Comparison of ENCODE assay signal across 1 cellular context in the genomic region with DNA sequence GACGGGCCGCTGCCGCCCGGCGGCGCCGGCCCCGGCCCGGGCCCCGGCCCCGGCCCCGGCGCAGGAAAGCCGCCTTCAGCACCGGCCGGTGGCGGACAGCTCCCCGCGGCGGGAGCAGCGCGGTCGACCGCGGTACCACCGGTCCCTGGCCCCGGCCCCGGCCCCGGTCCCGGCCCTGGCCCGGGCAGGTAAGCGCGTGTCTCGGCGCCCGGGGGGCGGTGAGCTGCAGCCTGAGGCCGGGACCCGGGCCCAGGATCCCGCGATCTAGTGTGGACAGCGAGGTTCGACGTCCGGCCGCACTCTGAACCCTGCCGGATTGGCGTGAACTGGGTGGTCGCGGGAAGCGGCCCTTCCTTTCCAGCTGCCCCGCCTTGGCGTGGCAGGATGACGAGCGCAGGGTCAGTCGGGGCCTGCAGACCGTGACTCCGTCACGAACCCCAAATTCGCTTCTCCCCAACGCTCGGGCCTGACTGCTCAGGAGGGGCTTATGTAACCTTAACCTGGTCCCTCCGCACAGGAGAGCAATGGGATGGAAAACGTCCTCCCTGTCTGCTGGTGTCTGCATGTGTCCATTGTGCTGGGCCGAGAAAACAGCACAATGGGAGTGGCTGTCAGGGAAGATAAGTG.
A peak's percentile ranks its signal among the peaks of the same experiment; 100 is the strongest.
TF ChIP-seq lines count a peak whose summit lies in the region.

No MANE protein-coding gene starts in this region.

TF ChIP-seq in HepG2, 621 proteins besides CTCF, POLR2A, EP300 and RAD21 (continued from another document and continues in another):
- TF ChIP-seq ZNF724P (CRISPR knock-in tag; IDR thresholded peaks at IDR 0.05; ENCODE audit: borderline replicate concordance) (no peak; the same call in 1 of the 2 replicates), ZNF710 (CRISPR knock-in tag; IDR thresholded peaks at IDR 0.05; ENCODE audit: borderline replicate concordance) (0 out of 2 replicates have a peak, but pooled peaks have one; percentile 8), MYNN (CRISPR knock-in tag; IDR thresholded peaks at IDR 0.05; ENCODE audit: low read depth) (no peak), ZBED4 (CRISPR knock-in tag; IDR thresholded peaks at IDR 0.05; ENCODE audit: borderline replicate concordance) (peak; percentile 46; the same call in 1 of the 2 replicates), ZNF407 (CRISPR knock-in tag; IDR thresholded peaks at IDR 0.05; ENCODE audit: not compliant biosample characterization) (no peak), TSC22D2 (CRISPR knock-in tag; IDR thresholded peaks at IDR 0.05; ENCODE audit: borderline replicate concordance) (no peak; the same call in 1 of the 2 replicates), ZNF136 (CRISPR knock-in tag; IDR thresholded peaks at IDR 0.05; ENCODE audit: low read depth) (no peak), SMARCC2 (IDR thresholded peaks at IDR 0.05) (no peak), ZBTB34 (CRISPR knock-in tag; IDR thresholded peaks at IDR 0.05) (no peak), ZBTB4 (CRISPR knock-in tag; IDR thresholded peaks at IDR 0.05; ENCODE audit: borderline replicate concordance) (no peak), ZNF607 (CRISPR knock-in tag; IDR thresholded peaks at IDR 0.05; ENCODE audit: borderline replicate concordance) (no peak; the same call in none of the 2 replicates), ZNF326 (CRISPR knock-in tag; IDR thresholded peaks at IDR 0.05; ENCODE audit: borderline replicate concordance) (no peak), ZBTB21 (CRISPR knock-in tag; IDR thresholded peaks at IDR 0.05) (no peak), GLI4 (CRISPR knock-in tag; IDR thresholded peaks at IDR 0.05; ENCODE audit: borderline replicate concordance) (0 out of 2 replicates have a peak, but pooled peaks have one; percentile 46), ZBTB38 (CRISPR knock-in tag; IDR thresholded peaks at IDR 0.05) (no peak; the same call in 1 of the 2 replicates)
- TF ChIP-seq, protein P1, sequence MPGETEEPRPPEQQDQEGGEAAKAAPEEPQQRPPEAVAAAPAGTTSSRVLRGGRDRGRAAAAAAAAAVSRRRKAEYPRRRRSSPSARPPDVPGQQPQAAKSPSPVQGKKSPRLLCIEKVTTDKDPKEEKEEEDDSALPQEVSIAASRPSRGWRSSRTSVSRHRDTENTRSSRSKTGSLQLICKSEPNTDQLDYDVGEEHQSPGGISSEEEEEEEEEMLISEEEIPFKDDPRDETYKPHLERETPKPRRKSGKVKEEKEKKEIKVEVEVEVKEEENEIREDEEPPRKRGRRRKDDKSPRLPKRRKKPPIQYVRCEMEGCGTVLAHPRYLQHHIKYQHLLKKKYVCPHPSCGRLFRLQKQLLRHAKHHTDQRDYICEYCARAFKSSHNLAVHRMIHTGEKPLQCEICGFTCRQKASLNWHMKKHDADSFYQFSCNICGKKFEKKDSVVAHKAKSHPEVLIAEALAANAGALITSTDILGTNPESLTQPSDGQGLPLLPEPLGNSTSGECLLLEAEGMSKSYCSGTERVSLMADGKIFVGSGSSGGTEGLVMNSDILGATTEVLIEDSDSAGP (CRISPR knock-in tag; IDR thresholded peaks at IDR 0.05; ENCODE audit: borderline replicate concordance): 0 out of 2 replicates have a peak, but pooled peaks have one; percentile 31
- TF ChIP-seq, protein P2, sequence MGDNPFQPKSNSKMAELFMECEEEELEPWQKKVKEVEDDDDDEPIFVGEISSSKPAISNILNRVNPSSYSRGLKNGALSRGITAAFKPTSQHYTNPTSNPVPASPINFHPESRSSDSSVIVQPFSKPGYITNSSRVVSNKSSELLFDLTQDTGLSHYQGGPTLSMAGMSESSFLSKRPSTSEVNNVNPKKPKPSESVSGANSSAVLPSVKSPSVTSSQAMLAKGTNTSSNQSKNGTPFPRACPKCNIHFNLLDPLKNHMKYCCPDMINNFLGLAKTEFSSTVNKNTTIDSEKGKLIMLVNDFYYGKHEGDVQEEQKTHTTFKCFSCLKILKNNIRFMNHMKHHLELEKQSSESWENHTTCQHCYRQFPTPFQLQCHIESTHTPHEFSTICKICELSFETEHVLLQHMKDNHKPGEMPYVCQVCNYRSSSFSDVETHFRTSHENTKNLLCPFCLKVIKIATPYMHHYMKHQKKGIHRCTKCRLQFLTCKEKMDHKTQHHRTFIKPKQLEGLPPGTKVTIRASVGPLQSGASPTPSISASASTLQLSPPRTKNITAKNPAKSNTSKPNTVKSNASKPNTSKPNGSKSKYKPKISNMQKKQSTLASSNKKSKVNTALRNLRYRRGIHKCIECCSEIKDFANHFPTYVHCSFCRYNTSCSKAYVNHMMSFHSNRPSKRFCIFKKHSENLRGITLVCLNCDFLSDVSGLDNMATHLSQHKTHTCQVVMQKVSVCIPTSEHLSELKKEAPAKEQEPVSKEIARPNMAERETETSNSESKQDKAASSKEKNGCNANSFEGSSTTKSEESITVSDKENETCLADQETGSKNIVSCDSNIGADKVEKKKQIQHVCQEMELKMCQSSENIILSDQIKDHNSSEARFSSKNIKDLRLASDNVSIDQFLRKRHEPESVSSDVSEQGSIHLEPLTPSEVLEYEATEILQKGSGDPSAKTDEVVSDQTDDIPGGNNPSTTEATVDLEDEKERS (CRISPR knock-in tag; IDR thresholded peaks at IDR 0.05): no peak
- TF ChIP-seq, protein P3, sequence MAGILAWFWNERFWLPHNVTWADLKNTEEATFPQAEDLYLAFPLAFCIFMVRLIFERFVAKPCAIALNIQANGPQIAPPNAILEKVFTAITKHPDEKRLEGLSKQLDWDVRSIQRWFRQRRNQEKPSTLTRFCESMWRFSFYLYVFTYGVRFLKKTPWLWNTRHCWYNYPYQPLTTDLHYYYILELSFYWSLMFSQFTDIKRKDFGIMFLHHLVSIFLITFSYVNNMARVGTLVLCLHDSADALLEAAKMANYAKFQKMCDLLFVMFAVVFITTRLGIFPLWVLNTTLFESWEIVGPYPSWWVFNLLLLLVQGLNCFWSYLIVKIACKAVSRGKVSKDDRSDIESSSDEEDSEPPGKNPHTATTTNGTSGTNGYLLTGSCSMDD (CRISPR knock-in tag; IDR thresholded peaks at IDR 0.05): no peak
